8 cellular contexts compared by ENCODE assay signal in the genomic region with DNA sequence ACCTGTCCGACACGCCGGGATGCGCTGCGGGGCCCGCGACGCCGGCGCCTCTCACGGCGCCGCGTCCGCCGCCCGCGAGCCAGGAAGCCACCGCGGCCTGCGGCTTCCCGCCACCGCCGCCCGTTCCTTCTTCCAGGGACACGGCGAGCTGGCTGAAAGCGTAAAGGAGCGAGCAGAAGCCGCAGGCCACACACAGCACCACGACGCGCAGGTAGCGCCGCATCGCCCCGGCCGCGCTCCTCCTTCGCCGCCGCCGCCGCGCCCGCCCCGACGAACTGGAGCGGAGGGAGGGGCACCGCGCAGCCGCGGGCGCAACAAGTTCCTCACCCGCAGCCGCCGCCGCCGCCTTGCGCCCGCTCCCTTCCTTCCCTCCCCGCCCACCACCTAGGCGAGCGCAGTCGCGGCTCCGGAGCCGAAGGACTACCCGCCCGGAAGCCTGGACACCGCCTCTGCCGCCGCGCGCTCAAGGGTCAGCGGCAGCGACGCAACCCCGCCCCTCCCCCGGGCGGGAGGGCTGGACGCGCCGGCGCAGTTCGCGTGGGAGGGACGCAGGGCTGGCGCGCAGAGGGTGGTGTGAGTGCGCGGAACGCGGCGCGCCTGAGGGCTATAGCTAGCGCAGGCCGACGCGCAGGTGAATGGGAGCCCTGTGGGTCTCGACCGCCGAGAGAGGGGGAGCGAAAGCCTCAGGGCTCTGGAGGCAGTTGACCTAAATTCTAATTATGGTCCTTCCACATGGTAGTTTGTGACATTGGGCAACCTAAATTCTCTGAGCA. TPM values are rescaled to one million over a fixed set of nuclear protein-coding genes. Genes with fewer than 3 reads are reported as not detected.
A peak's percentile ranks its signal among the peaks of the same experiment; 100 is the strongest.
DNase-seq lines count a peak whose midpoint lies in the region; ATAC-seq, FAIRE-seq and TF ChIP-seq lines count a peak whose summit lies in the region.

A gene with protein sequence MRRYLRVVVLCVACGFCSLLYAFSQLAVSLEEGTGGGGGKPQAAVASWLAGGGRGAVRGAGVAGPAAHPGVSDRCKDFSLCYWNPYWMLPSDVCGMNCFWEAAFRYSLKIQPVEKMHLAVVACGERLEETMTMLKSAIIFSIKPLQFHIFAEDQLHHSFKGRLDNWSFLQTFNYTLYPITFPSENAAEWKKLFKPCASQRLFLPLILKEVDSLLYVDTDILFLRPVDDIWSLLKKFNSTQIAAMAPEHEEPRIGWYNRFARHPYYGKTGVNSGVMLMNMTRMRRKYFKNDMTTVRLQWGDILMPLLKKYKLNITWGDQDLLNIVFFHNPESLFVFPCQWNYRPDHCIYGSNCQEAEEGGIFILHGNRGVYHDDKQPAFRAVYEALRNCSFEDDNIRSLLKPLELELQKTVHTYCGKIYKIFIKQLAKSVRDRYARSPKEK (minus strand): TSS at position 451 of the 773 bp plus-strand sequence. CDS start 228 bp downstream, at position 223.

- H3K9me3 Mint-ChIP-seq in activated T-helper 1 cell treated with anti-CD3 and anti-CD28 coated beads, Interleukin-12 subunit alpha, Interleukin-12 subunit beta, Interleukin-2, Interleukin-4 antibody, amounts not matched to agents 30 ng/mL and 10 ng/mL and 1 ng/mL, durations not matched to agents 14 hours and 24 hours and 36 hours: no peaks in the 10 kb centered on the region
- peaks cover 0 to 3% (median 0%) of the 10 kb centered on the region in 11 donors for H3K9me3 Mint-ChIP-seq in naive thymus-derived CD4-positive, alpha-beta T cell
- H3K9me3 Mint-ChIP-seq in stimulated activated memory B cell treated with anti-CD40 and anti-IgM and Interleukin-4, amounts not matched to agents 10 μg/mL and 1 μg/mL and 100 μg/mL, for 72 hours: no peaks in the 10 kb centered on the region

- H3K27me3 ChIP-seq in KMS-11 (ENCODE audit: insufficient read depth, low read depth): no peaks in the 10 kb centered on the region
- H3K27me3 ChIP-seq in naive thymus-derived CD4-positive, alpha-beta T cell (ENCODE audit: control insufficient read depth in 2 of 2, insufficient read depth in 2 of 2, low read length in 2 of 2): no peaks in the 10 kb centered on the region

- H3K4me3 ChIP-seq in KMS-11 (IDR thresholded peaks at IDR 0.05; ENCODE audit: insufficient read depth, low read depth, low read length): peak within 1 kb of the TSS; percentile 37
- H3K4me3 ChIP-seq in naive thymus-derived CD4-positive, alpha-beta T cell (ENCODE audit: low read length): peak within 1 kb of the TSS; percentile 54

- peaks cover 29% of the 10 kb centered on the region for H3K79me2 ChIP-seq in KMS-11 (ENCODE audit: insufficient read depth, low read depth)

- H3K36me3 ChIP-seq in KMS-11 (ENCODE audit: insufficient read depth): no peaks in the 10 kb centered on the region
- H3K36me3 ChIP-seq in naive thymus-derived CD4-positive, alpha-beta T cell (ENCODE audit: control insufficient read depth in 2 of 3, insufficient read depth in 3 of 3, low read length in 3 of 3): peaks cover 0 to 5% (median 0%) of the 10 kb centered on the region in 3 experiments

- H3K4me3 Mint-ChIP-seq in activated T-helper 1 cell treated with anti-CD3 and anti-CD28 coated beads, Interleukin-12 subunit alpha, Interleukin-12 subunit beta, Interleukin-2, Interleukin-4 antibody, amounts not matched to agents 30 ng/mL and 10 ng/mL and 1 ng/mL, durations not matched to agents 14 hours and 24 hours and 36 hours: peak within 1 kb of the TSS; percentile 90
- peak within 1 kb of the TSS; percentile 89 to 98 (median 94) for H3K4me3 Mint-ChIP-seq in naive thymus-derived CD4-positive, alpha-beta T cell
- peak within 1 kb of the TSS; percentile 98 for H3K4me3 Mint-ChIP-seq in stimulated activated memory B cell treated with anti-CD40 and anti-IgM and Interleukin-4, amounts not matched to agents 10 μg/mL and 1 μg/mL and 100 μg/mL, for 72 hours

- intact Hi-C loops in activated T-helper 1 cell treated with anti-CD3 and anti-CD28 coated beads, Interleukin-12 subunit alpha, Interleukin-12 subunit beta, Interleukin-2, Interleukin-4 antibody, amounts not matched to agents 30 ng/mL and 10 ng/mL and 1 ng/mL, durations not matched to agents 14 hours and 24 hours and 36 hours (cut with micrococcal nuclease): loop anchor here (1.0 to 10.0 kb wide), 7 partner anchors 46 to 1660 kb away; a partner anchor contains a TSS
- intact Hi-C loops in naive thymus-derived CD4-positive, alpha-beta T cell (cut with micrococcal nuclease): loop anchor here (1.0 to 10.0 kb wide), 10 partner anchors 12 to 1610 kb away; a partner anchor contains a TSS

- no peak for TF ChIP-seq CTCF in KMS-11 (conservative IDR thresholded peaks at IDR 0.05; ENCODE audit: low read depth, low read length)

- POLR2A ChIA-PET in naive thymus-derived CD4-positive, alpha-beta T cell (lab: Charles Lee): interaction anchor here (0.8 to 1.3 kb wide), 2 partner anchors 47 to 182 kb away, joined by 3 to 6 read pairs; a partner anchor contains a TSS

- FAIRE-seq in RCC 7860 (lab: Jason Lieb, UNC): no peak

- CTCF ChIA-PET in naive thymus-derived CD4-positive, alpha-beta T cell (lab: Charles Lee): interaction anchor here (1.4 kb wide), 1 partner anchor 225 kb away, joined by 3 read pairs; no protein-coding TSS in a partner anchor

- H3K27me3 Mint-ChIP-seq in activated T-helper 1 cell treated with anti-CD3 and anti-CD28 coated beads, Interleukin-12 subunit alpha, Interleukin-12 subunit beta, Interleukin-2, Interleukin-4 antibody, amounts not matched to agents 30 ng/mL and 10 ng/mL and 1 ng/mL, durations not matched to agents 14 hours and 24 hours and 36 hours (ENCODE audit: insufficient read depth): peaks cover 4% of the 10 kb centered on the region
- peaks cover 0 to 11% (median 0%) of the 10 kb centered on the region in 5 donors for H3K27me3 Mint-ChIP-seq in naive thymus-derived CD4-positive, alpha-beta T cell
- H3K27me3 Mint-ChIP-seq in stimulated activated memory B cell treated with anti-CD40 and anti-IgM and Interleukin-4, amounts not matched to agents 10 μg/mL and 1 μg/mL and 100 μg/mL, for 72 hours: no peaks in the 10 kb centered on the region

- peak within 1 kb of the TSS; percentile 23; the same call in 1 of the 2 replicates for H3K27ac ChIP-seq in KMS-11
- H3K27ac ChIP-seq in naive thymus-derived CD4-positive, alpha-beta T cell (ENCODE audit: low read depth, low read length): peak within 1 kb of the TSS; percentile 62

- peak; percentile 90 for ATAC-seq in GM21737 (IDR thresholded peaks at IDR 0.05; ENCODE audit: unreplicated experiment)
- peak; percentile 94 for ATAC-seq in naive thymus-derived CD4-positive, alpha-beta T cell
- ATAC-seq in stimulated activated memory B cell treated with anti-CD40 and anti-IgM and Interleukin-4, amounts not matched to agents 10 μg/mL and 1 μg/mL and 100 μg/mL, for 72 hours: peak; percentile 95

- H3K36me3 Mint-ChIP-seq in activated T-helper 1 cell treated with anti-CD3 and anti-CD28 coated beads, Interleukin-12 subunit alpha, Interleukin-12 subunit beta, Interleukin-2, Interleukin-4 antibody, amounts not matched to agents 30 ng/mL and 10 ng/mL and 1 ng/mL, durations not matched to agents 14 hours and 24 hours and 36 hours (ENCODE audit: low read depth): peaks cover 4% of the 10 kb centered on the region
- H3K36me3 Mint-ChIP-seq in naive thymus-derived CD4-positive, alpha-beta T cell: peaks cover 0 to 4% (median 0%) of the 10 kb centered on the region in 5 donors
- no peaks in the 10 kb centered on the region for H3K36me3 Mint-ChIP-seq in stimulated activated memory B cell treated with anti-CD40 and anti-IgM and Interleukin-4, amounts not matched to agents 10 μg/mL and 1 μg/mL and 100 μg/mL, for 72 hours

- peak within 1 kb of the TSS; percentile 85 for H3K4me2 ChIP-seq in KMS-11

- peaks cover 37% of the 10 kb centered on the region for H3K4me1 Mint-ChIP-seq in activated T-helper 1 cell treated with anti-CD3 and anti-CD28 coated beads, Interleukin-12 subunit alpha, Interleukin-12 subunit beta, Interleukin-2, Interleukin-4 antibody, amounts not matched to agents 30 ng/mL and 10 ng/mL and 1 ng/mL, durations not matched to agents 14 hours and 24 hours and 36 hours (ENCODE audit: low read depth)
- H3K4me1 Mint-ChIP-seq in naive thymus-derived CD4-positive, alpha-beta T cell: peaks cover 32 to 54% (median 45%) of the 10 kb centered on the region in 7 donors
- peaks cover 34% of the 10 kb centered on the region for H3K4me1 Mint-ChIP-seq in stimulated activated memory B cell treated with anti-CD40 and anti-IgM and Interleukin-4, amounts not matched to agents 10 μg/mL and 1 μg/mL and 100 μg/mL, for 72 hours

- no peaks in the 10 kb centered on the region for H3K9me3 ChIP-seq in naive thymus-derived CD4-positive, alpha-beta T cell (ENCODE audit: control insufficient read depth in 2 of 3, low read length in 3 of 3)

- peak within 1 kb of the TSS; percentile 80 for H2AFZ ChIP-seq in KMS-11 (ENCODE audit: low read depth)

- H3K9ac ChIP-seq in KMS-11: peak within 1 kb of the TSS; percentile 63; the same call in 1 of the 2 replicates

- no peaks in the 10 kb centered on the region for H4K20me1 ChIP-seq in KMS-11 (ENCODE audit: insufficient read depth)

- DNase-seq in DMS79 (lab: John Stamatoyannopoulos, UW): peak; percentile 80
- peak; percentile 81 for DNase-seq in RCC 7860 (ENCODE audit: low spot score)
- DNase-seq in activated T-helper 1 cell treated with anti-CD3 and anti-CD28 coated beads, Interleukin-12 subunit alpha, Interleukin-12 subunit beta, Interleukin-2, Interleukin-4 antibody, amounts not matched to agents 30 ng/mL and 10 ng/mL and 1 ng/mL, durations not matched to agents 14 hours and 24 hours and 36 hours (ENCODE audit: low spot score): peak; percentile 80
- DNase-seq in fibroblast of gingiva (ENCODE audit: low read depth): peak; percentile 93
- peak; percentile 60 to 89 (median 73) for DNase-seq in naive thymus-derived CD4-positive, alpha-beta T cell

- H3K27ac Mint-ChIP-seq in activated T-helper 1 cell treated with anti-CD3 and anti-CD28 coated beads, Interleukin-12 subunit alpha, Interleukin-12 subunit beta, Interleukin-2, Interleukin-4 antibody, amounts not matched to agents 30 ng/mL and 10 ng/mL and 1 ng/mL, durations not matched to agents 14 hours and 24 hours and 36 hours: peak within 1 kb of the TSS; percentile 90
- peak within 1 kb of the TSS; percentile 80 to 95 (median 89) for H3K27ac Mint-ChIP-seq in naive thymus-derived CD4-positive, alpha-beta T cell
- peak within 1 kb of the TSS; percentile 84 for H3K27ac Mint-ChIP-seq in stimulated activated memory B cell treated with anti-CD40 and anti-IgM and Interleukin-4, amounts not matched to agents 10 μg/mL and 1 μg/mL and 100 μg/mL, for 72 hours

- H3K4me1 ChIP-seq in KMS-11 (ENCODE audit: low read depth, poor library complexity, severe bottlenecking): peaks cover 22% of the 10 kb centered on the region
- H3K4me1 ChIP-seq in naive thymus-derived CD4-positive, alpha-beta T cell (ENCODE audit: control insufficient read depth in 2 of 2, insufficient read depth in 2 of 2, low read length in 2 of 2): peaks cover 7 to 11% of the 10 kb centered on the region in 2 donors

RNA-seq across cellular contexts. Expression of the gene that starts here (rescaled TPM):
- 10.5 and 11.4 TPM in 2 replicates for total RNA-seq in activated T-helper 1 cell treated with anti-CD3 and anti-CD28 coated beads, Interleukin-12 subunit alpha, Interleukin-12 subunit beta, Interleukin-2, Interleukin-4 antibody, amounts not matched to agents 30 ng/mL and 10 ng/mL and 1 ng/mL, durations not matched to agents 14 hours and 24 hours and 36 hours
- total RNA-seq in naive thymus-derived CD4-positive, alpha-beta T cell: 1 to 10 TPM; 6.7 to 9.7 (median 7.2) TPM
- polyA plus RNA-seq in naive thymus-derived CD4-positive, alpha-beta T cell: 1 to 10 TPM; 2.6 to 2.7 TPM

Comparison
In these comparisons a context has a peak if more than half of its experiments do, and no peak if none do; other contexts are left out.
1. Peak in every context shown above with its lines: DNase-seq, ATAC-seq, H3K4me3 ChIP-seq and H3K27ac ChIP-seq.